ENCODE assay signal across 14 cellular contexts in genomic region chr13:102657630-102658029, GRCh38. TPM values are rescaled to one million over a fixed set of nuclear protein-coding genes. Genes with fewer than 3 reads are reported as not detected.
DNase-seq lines count a peak whose midpoint lies in the region; ATAC-seq and TF ChIP-seq lines count a peak whose summit lies in the region.
"Had no signal": no experiment of that assay in that cellular context is flagged by ENCODE, and none has a peak within 500 bp of the region (broad histone marks: within the 10 kb centered on the region; RNA-seq: fewer than 3 reads in every experiment).

No MANE protein-coding gene starts in this region.

- H3F3A ChIP-seq in GM23248 (ENCODE audit: insufficient read depth), result no peaks in the 10 kb centered on the region

- intact Hi-C loops in lower lobe of right lung (cut with DNase I), result no loop called here

- H3K4me2 ChIP-seq in GM23248 (ENCODE audit: unreplicated experiment), result no peak overlapping the region

- H4K20me1 ChIP-seq in GM23248 (ENCODE audit: insufficient read depth), result no peaks in the 10 kb centered on the region

- ATAC-seq in lower lobe of right lung, result no peak
- ATAC-seq in HG03039 (IDR thresholded peaks at IDR 0.05; ENCODE audit: unreplicated experiment), result no peak
- ATAC-seq: gastroesophageal sphincter; naive thymus-derived CD8-positive, alpha-beta T cell had no signal

- H3K4me1 ChIP-seq in GM23248 (ENCODE audit: insufficient read depth) (no peaks in the 10 kb centered on the region), lower lobe of right lung (no peaks in the 10 kb centered on the region)
- H3K4me1 ChIP-seq: gastroesophageal sphincter, spleen had no signal

- CTCF ChIA-PET in BJ (lab: Yijun Ruan, JAX), result interaction anchor here (1.4 kb wide), 1 partner anchor 143 kb away, joined by 3 read pairs; no protein-coding TSS in a partner anchor

- no peaks in the 10 kb centered on the region for H3K27me3 ChIP-seq in BJ (ENCODE audit: control insufficient read depth, insufficient read depth, low read length)
- no peaks in the 10 kb centered on the region for H3K27me3 ChIP-seq in GM23248 (replicated peaks; ENCODE audit: insufficient read depth)
- no peaks in the 10 kb centered on the region for H3K27me3 ChIP-seq in brain microvascular endothelial cell (replicated peaks)
- H3K27me3 ChIP-seq in lower lobe of right lung (ENCODE audit: low read depth), result no peaks in the 10 kb centered on the region
- H3K27me3 ChIP-seq: gastroesophageal sphincter, spleen had no signal

- H3K9me2 ChIP-seq in GM23248 (ENCODE audit: insufficient read depth), result no peaks in the 10 kb centered on the region

- in situ Hi-C loops in GM23248 (cut with MboI), result no loop called here
- in situ Hi-C loops in brain microvascular endothelial cell (cut with HindIII; ENCODE audit: low pct_ligation_motif_present, low sequenced_read_pairs), result no loop called here

- H3K36me3 ChIP-seq in BJ (ENCODE audit: control insufficient read depth, insufficient read depth, low read length) (peaks cover 8% of the 10 kb centered on the region), GM23248 (ENCODE audit: low read depth) (peaks cover 43% of the 10 kb centered on the region; the same call in 1 of the 2 replicates), brain microvascular endothelial cell (replicated peaks) (peaks cover 14% of the 10 kb centered on the region), lower lobe of right lung (peaks cover 72% of the 10 kb centered on the region)

- H3K9me3 ChIP-seq in GM23248 (ENCODE audit: low read depth), result no peaks in the 10 kb centered on the region
- H3K9me3 ChIP-seq in lower lobe of right lung, result no peaks in the 10 kb centered on the region
- H3K9me3 ChIP-seq: gastroesophageal sphincter had no signal

- H3K79me2 ChIP-seq in GM23248 (ENCODE audit: insufficient read depth), result no peaks in the 10 kb centered on the region

- WGBS in GM23248 (ENCODE audit: low coverage in 1 of 2, low lambda C conversion rate in 2 of 2, missing lambda C conversion rate in 2 of 2), 2 experiments, result 90% methylated on average over 6 of the region's 6 CpGs

- no peak for DNase-seq in BJ (ENCODE audit: low read depth)
- DNase-seq in GM23248, result peak; percentile 12
- DNase-seq in brain microvascular endothelial cell, result no peak
- DNase-seq in lower lobe of right lung, result no peak
- DNase-seq in stimulated activated CD8-positive, alpha-beta memory T cell treated with anti-CD3 and anti-CD28 coated beads, Interleukin-4, amount 100 ng/mL, for 48 hours, result no peak
- no peak for DNase-seq in GM03348 (ENCODE audit: low spot score)
- DNase-seq: COR-L47, NCI-H774, spleen, substantia nigra had no signal

- TF ChIP-seq CTCF in BJ (IDR thresholded peaks at IDR 0.05; ENCODE audit: insufficient read depth, low read depth, low read length), result 0 out of 2 replicates have a peak, but pooled peaks have one; percentile 28
- peak; percentile 21 for TF ChIP-seq CTCF in brain microvascular endothelial cell (IDR thresholded peaks at IDR 0.05; ENCODE audit: low read depth, low read length, missing control alignments)
- peak; percentile 14 for TF ChIP-seq CTCF in lower lobe of right lung (IDR thresholded peaks at IDR 0.05)

- POLR2A ChIA-PET in BJ (lab: Charles Lee), result no interaction called here

- H2AFZ ChIP-seq in GM23248, result no peak overlapping the region

- H3K27ac ChIP-seq in GM23248 (no peak overlapping the region), brain microvascular endothelial cell (no peak overlapping the region), lower lobe of right lung (no peak overlapping the region)
- H3K27ac ChIP-seq: gastroesophageal sphincter, spleen had no signal

- H3K4me3 ChIP-seq in BJ (ENCODE audit: low read depth, low read length) (no peak overlapping the region), GM23248 (no peak overlapping the region), brain microvascular endothelial cell (ENCODE audit: low read depth, low read length) (no peak overlapping the region), lower lobe of right lung (no peak overlapping the region)
- H3K4me3 ChIP-seq: gastroesophageal sphincter, spleen had no signal

- H3K9ac ChIP-seq in GM23248, result no peak overlapping the region

RNA-seq across cellular contexts. Expression of gene METTL21C, which starts 37.2 kb away (rescaled TPM):
- polyA plus RNA-seq in BJ (2011; rRNA removed) (not detected in 2 replicates), GM23248 (2016; fragmentation: Nextera tagmentation; extraction: Ambion mirVana) (not detected in 2 replicates)
- polyA minus RNA-seq in BJ (2011; rRNA and poly(A)+ RNA removed), result not detected in 2 replicates
- total RNA-seq in GM23248 (2014; rRNA removed; shearing (Covaris generic)), result not detected in 2 replicates
- total RNA-seq in lower lobe of right lung, result not detected
- total RNA-seq: naive thymus-derived CD8-positive, alpha-beta T cell; SK-MEL-5; spleen had no signal
- polyA plus RNA-seq: spleen had no signal
